8 cellular contexts compared by ENCODE assay signal in genomic region chr2:11889854-11890253, GRCh38.
"Had no signal": no experiment of that assay in that cellular context is flagged by ENCODE, and none has a peak within 500 bp of the region (broad histone marks: within the 10 kb centered on the region; RNA-seq: fewer than 3 reads in every experiment).

No MANE protein-coding gene starts in this region.

- H3K4me1 Mint-ChIP-seq: GM23338, IgD-negative memory B cell had no signal

- H3K4me3 Mint-ChIP-seq: GM23338, HFFc6 had no signal

- H3K4me1 ChIP-seq: HAP-1 had no signal

- DNase-seq: H7, HFFc6, KG1 had no signal

- H3K27ac Mint-ChIP-seq: GM23338, HFFc6, IgD-negative memory B cell had no signal

- H3K27ac ChIP-seq: HL-60 had no signal

- H3K4me3 ChIP-seq: GM23338, HAP-1 had no signal

- ATAC-seq: GM23338, HCT116 had no signal

- H3K36me3 ChIP-seq: HAP-1 had no signal

- H2AFZ ChIP-seq: GM23338 had no signal

- H3K4me2 ChIP-seq: GM23338 had no signal
